ENCODE assay signal across 9 cellular contexts in genomic region chr12:56271031-56271430, GRCh38. TPM values are rescaled to one million over a fixed set of nuclear protein-coding genes. Genes with fewer than 3 reads are reported as not detected.
DNase-seq lines count a peak whose midpoint lies in the region; ATAC-seq, FAIRE-seq and TF ChIP-seq lines count a peak whose summit lies in the region.
"Had no signal": no experiment of that assay in that cellular context is flagged by ENCODE, and none has a peak within 500 bp of the region (broad histone marks: within the 10 kb centered on the region; RNA-seq: fewer than 3 reads in every experiment).

No MANE protein-coding gene starts in this region.

- H3K36me3 Mint-ChIP-seq in activated T-helper 1 cell treated with anti-CD3 and anti-CD28 coated beads, Interleukin-12 subunit alpha, Interleukin-12 subunit beta, Interleukin-2, Interleukin-4 antibody, amounts not matched to agents 30 ng/mL and 10 ng/mL and 1 ng/mL, durations not matched to agents 14 hours and 24 hours and 36 hours (ENCODE audit: low read depth) = peaks cover 40% of the 10 kb centered on the region

- no peak overlapping the region for H2BK5ac ChIP-seq in mesendoderm (ENCODE audit: low read length)

- H3K27ac ChIP-seq in GM12878 (ENCODE audit: control insufficient read depth, insufficient read depth) = no peak overlapping the region
- no peak overlapping the region for H3K27ac ChIP-seq in mesendoderm (ENCODE audit: low read depth, low read length)

- H2AFZ ChIP-seq in GM12878 (ENCODE audit: control insufficient read depth, low read depth, low read length) = no peak overlapping the region

- H3K4me1 ChIP-seq in GM12878 (ENCODE audit: control insufficient read depth, insufficient read depth, low read length) (peaks cover 4% of the 10 kb centered on the region), mesendoderm (ENCODE audit: control insufficient read depth, low read depth, low read length) (no peaks in the 10 kb centered on the region)

- H3K27ac Mint-ChIP-seq in activated T-helper 1 cell treated with anti-CD3 and anti-CD28 coated beads, Interleukin-12 subunit alpha, Interleukin-12 subunit beta, Interleukin-2, Interleukin-4 antibody, amounts not matched to agents 30 ng/mL and 10 ng/mL and 1 ng/mL, durations not matched to agents 14 hours and 24 hours and 36 hours = no peak overlapping the region

- H3K27me3 ChIP-seq in GM12878 (replicated peaks in 1 of 2; ENCODE audit: control insufficient read depth in 2 of 2, insufficient read depth in 2 of 2, low read length in 1 of 2) (no peaks in the 10 kb centered on the region), mesendoderm (ENCODE audit: insufficient read depth, low read length, poor library complexity) (no peaks in the 10 kb centered on the region)

- no peak overlapping the region for H3K56ac ChIP-seq in mesendoderm (ENCODE audit: low read length)

- TF ChIP-seq CTCF in GM12878 (IDR thresholded peaks at IDR 0.05 in 2 of 3, conservative IDR thresholded peaks at IDR 0.05 in 1 of 3; ENCODE audit: control insufficient read depth in 2 of 3, extremely low read depth in 1 of 3, insufficient read depth in 1 of 3, low read depth in 3 of 3, low read length in 3 of 3) = peak; percentile 43 to 62 (median 51); a peak in 5 of 6 replicates

- no peak for TF ChIP-seq RAD21 in GM12878 (IDR thresholded peaks at IDR 0.05; ENCODE audit: insufficient read depth, low read depth, low read length)

- no peaks in the 10 kb centered on the region for H3K79me1 ChIP-seq in mesendoderm (ENCODE audit: low read length)

- no peaks in the 10 kb centered on the region for H4K20me1 ChIP-seq in GM12878 (ENCODE audit: control insufficient read depth, insufficient read depth)

- H3K9me3 ChIP-seq in GM12878 (replicated peaks; ENCODE audit: control insufficient read depth, insufficient read depth, low read length) = no peaks in the 10 kb centered on the region

- no peak overlapping the region for H3K23ac ChIP-seq in mesendoderm (ENCODE audit: low read length)

- peaks cover 15% of the 10 kb centered on the region for H3K4me1 Mint-ChIP-seq in activated T-helper 1 cell treated with anti-CD3 and anti-CD28 coated beads, Interleukin-12 subunit alpha, Interleukin-12 subunit beta, Interleukin-2, Interleukin-4 antibody, amounts not matched to agents 30 ng/mL and 10 ng/mL and 1 ng/mL, durations not matched to agents 14 hours and 24 hours and 36 hours (ENCODE audit: low read depth)

- peak; percentile 26 for ATAC-seq in GM12878

- no peaks in the 10 kb centered on the region for H3K27me3 Mint-ChIP-seq in activated T-helper 1 cell treated with anti-CD3 and anti-CD28 coated beads, Interleukin-12 subunit alpha, Interleukin-12 subunit beta, Interleukin-2, Interleukin-4 antibody, amounts not matched to agents 30 ng/mL and 10 ng/mL and 1 ng/mL, durations not matched to agents 14 hours and 24 hours and 36 hours (ENCODE audit: insufficient read depth)

- H3K36me3 ChIP-seq in GM12878 (ENCODE audit: control insufficient read depth in 2 of 2, insufficient read depth in 2 of 2, low read length in 1 of 2) (peaks cover 14% of the 10 kb centered on the region in 2 experiments; a peak in 3 of 4 replicates), mesendoderm (ENCODE audit: control insufficient read depth, insufficient read depth, low read length) (peaks cover 10% of the 10 kb centered on the region)

- H2BK15ac ChIP-seq in mesendoderm (replicated peaks; ENCODE audit: low read depth) = no peak overlapping the region

- no peak overlapping the region for H3K18ac ChIP-seq in mesendoderm (ENCODE audit: low read length)

- no peak overlapping the region for H2BK120ac ChIP-seq in mesendoderm (ENCODE audit: low read depth, low read length)

- TF ChIP-seq POLR2A in GM12878 (IDR thresholded peaks at IDR 0.05; ENCODE audit: low read depth, low read length) = no peak

- TF ChIP-seq EP300 in GM12878 (IDR thresholded peaks at IDR 0.05; ENCODE audit: borderline replicate concordance in 1 of 2, control insufficient read depth in 1 of 2, low read depth in 2 of 2, low read length in 2 of 2) = no peak

- no peaks in the 10 kb centered on the region for H3K9me3 Mint-ChIP-seq in activated T-helper 1 cell treated with anti-CD3 and anti-CD28 coated beads, Interleukin-12 subunit alpha, Interleukin-12 subunit beta, Interleukin-2, Interleukin-4 antibody, amounts not matched to agents 30 ng/mL and 10 ng/mL and 1 ng/mL, durations not matched to agents 14 hours and 24 hours and 36 hours

- H4K5ac ChIP-seq in mesendoderm (ENCODE audit: low read length) = no peak overlapping the region

- no peak overlapping the region for H4K8ac ChIP-seq in mesendoderm (ENCODE audit: low read depth, low read length)

- no peak for FAIRE-seq in GM12878 (lab: Jason Lieb, UNC)

- 7% methylated on average over 1 of the region's 1 CpG for WGBS in GM12878 (ENCODE audit: insufficient coverage, insufficient replicate concordance, low lambda C conversion rate, missing lambda C conversion rate)
- WGBS in mesendoderm (ENCODE audit: extremely low coverage, insufficient coverage, low lambda C conversion rate) = no CpG with 5 or more reads among the region's 1 CpG

- RAD21 ChIA-PET in GM12878 (lab: Charles Lee; ENCODE audit: unreplicated experiment) = interaction anchor here (1.6 kb wide), 1 partner anchor 193 kb away, joined by 5 read pairs; no protein-coding TSS in a partner anchor

- H3K79me2 ChIP-seq in GM12878 (ENCODE audit: control insufficient read depth, insufficient read depth, low read length) (no peaks in the 10 kb centered on the region), mesendoderm (ENCODE audit: control insufficient read depth, insufficient read depth, low read length) (no peaks in the 10 kb centered on the region)

- in situ Hi-C loops in GM12878 (cut with MboI) = no loop called here

- SMC1A ChIA-PET in GM12878 (lab: Charles Lee; ENCODE audit: uncharacterized antibody, unreplicated experiment) = interaction anchor here (1.0 to 1.2 kb wide), 2 partner anchors 16 to 67 kb away, joined by 3 to 4 read pairs; no protein-coding TSS in a partner anchor

- H3K4me2 ChIP-seq in GM12878 (ENCODE audit: control insufficient read depth, insufficient read depth) = no peak overlapping the region
- no peak overlapping the region for H3K4me2 ChIP-seq in mesendoderm (ENCODE audit: low read length)

- no peak overlapping the region for H2AK5ac ChIP-seq in mesendoderm (ENCODE audit: low read length)

- POLR2A ChIA-PET in GM12878 (lab: Charles Lee) = no interaction called here

- H3K9ac ChIP-seq in GM12878 (ENCODE audit: control insufficient read depth, insufficient read depth, low read length) (no peak overlapping the region), mesendoderm (ENCODE audit: low read length) (no peak overlapping the region)

- no peak overlapping the region for H3K4me3 Mint-ChIP-seq in activated T-helper 1 cell treated with anti-CD3 and anti-CD28 coated beads, Interleukin-12 subunit alpha, Interleukin-12 subunit beta, Interleukin-2, Interleukin-4 antibody, amounts not matched to agents 30 ng/mL and 10 ng/mL and 1 ng/mL, durations not matched to agents 14 hours and 24 hours and 36 hours

- CTCF ChIA-PET in GM12878 (lab: Yijun Ruan, JAX) = interaction anchor here (0.6 to 1.2 kb wide), 4 partner anchors 40 to 193 kb away, joined by 3 to 5 read pairs (median 4); no protein-coding TSS in a partner anchor

- peak; percentile 67 for DNase-seq in DMS114 treated with DMSO at 0.1 percent for 48 hours (lab: John Stamatoyannopoulos, UW; ENCODE audit: unreplicated experiment)
- peak; percentile 52 for DNase-seq in HuH-7 (ENCODE audit: low spot score)
- DNase-seq in GM12878 (ENCODE audit: low read depth, low spot score) = no peak
- peak; percentile 64 for DNase-seq in mesendoderm
- DNase-seq in KG1 (lab: John Stamatoyannopoulos, UW) = no peak
- no peak for DNase-seq in activated T-helper 1 cell treated with anti-CD3 and anti-CD28 coated beads, Interleukin-12 subunit alpha, Interleukin-12 subunit beta, Interleukin-2, Interleukin-4 antibody, amounts not matched to agents 30 ng/mL and 10 ng/mL and 1 ng/mL, durations not matched to agents 14 hours and 24 hours and 36 hours (ENCODE audit: low spot score)
- no peak for DNase-seq in NCI-H1436 (lab: John Stamatoyannopoulos, UW)
- DNase-seq in effector CD4-positive, alpha-beta T cell = no peak
- DNase-seq: stimulated activated CD4-positive, alpha-beta T cell treated with anti-CD3 and anti-CD28 coated beads, Interleukin-15, amount 100 ng/mL, for 24 hours had no signal

- no TSS peak for BruUV-seq in GM12878 (replicated peaks; lab: Mats Ljungman, UMichigan)

- H3K4me3 ChIP-seq in GM12878 = no peak overlapping the region
- no peak overlapping the region for H3K4me3 ChIP-seq in mesendoderm (ENCODE audit: low read length)

- intact Hi-C loops in GM12878 (cut with micrococcal nuclease; ENCODE audit: unreplicated experiment) = no loop called here
- intact Hi-C loops in activated T-helper 1 cell treated with anti-CD3 and anti-CD28 coated beads, Interleukin-12 subunit alpha, Interleukin-12 subunit beta, Interleukin-2, Interleukin-4 antibody, amounts not matched to agents 30 ng/mL and 10 ng/mL and 1 ng/mL, durations not matched to agents 14 hours and 24 hours and 36 hours (cut with micrococcal nuclease) = no loop called here

- H3K4ac ChIP-seq in mesendoderm (ENCODE audit: low read depth, low read length) = no peak overlapping the region

RNA-seq across cellular contexts. Expression of gene COQ10A, which starts 4.3 kb away (rescaled TPM):
- total RNA-seq in GM12878 (2013; cell fraction: nucleolus; rRNA removed) = 16.6 and 20.4 TPM in 2 replicates
- total RNA-seq in GM12878 (2014; rRNA removed) (7.6 and 7.9 TPM in 2 replicates), GM12878 (2014; rRNA removed; fragmentation: Illumina TruSeq; extraction: Trizol) (4.4 and 5.7 TPM in 2 replicates), GM12878 (2021) (6.1 and 7.8 TPM in 2 replicates)
- polyA plus RNA-seq in GM12878 (2011; ENCODE audit: low read depth) = 4.2 TPM
- polyA plus RNA-seq in GM12878 (2011; rRNA removed) (19.5 and 20.9 TPM in 2 replicates), GM12878 (2014; fragmentation: Illumina TruSeq; extraction: Trizol) (8.8 and 9.5 TPM in 2 replicates), GM12878 (2014; fragmentation: Nextera tagmentation; extraction: Ambion mirVana) (1 to 10 TPM; 3.3 to 4.5 TPM), GM12878 (2014; rRNA removed) (10.2 and 11.7 TPM in 2 replicates), GM12878 (2016; fragmentation: Nextera tagmentation; extraction: Ambion mirVana) (1 to 10 TPM; 4.4 to 6.0 TPM)
- 18.8 and 20.9 TPM in 2 replicates for polyA plus RNA-seq in GM12878 (2011; cell fraction: cytosol; rRNA removed)
- polyA plus RNA-seq in GM12878 (2011; cell fraction: nucleus; rRNA removed) = 24.5 and 28.2 TPM in 2 replicates
- 5.8 and 6.7 TPM in 2 replicates for polyA plus RNA-seq in GM12878 (2012)
- polyA minus RNA-seq in GM12878 (2011; rRNA and poly(A)+ RNA removed) = 12.9 and 14.1 TPM in 2 replicates
- polyA minus RNA-seq in GM12878 (2011; cell fraction: cytosol; rRNA and poly(A)+ RNA removed) = 4.0 and 5.6 TPM in 2 replicates
- polyA minus RNA-seq in GM12878 (2011; cell fraction: nucleus; rRNA and poly(A)+ RNA removed) = 8.8 and 11.9 TPM in 2 replicates
- 10.5 TPM for polyA plus RNA-seq in mesendoderm (2013, experiment 1 of 2)
- polyA plus RNA-seq in mesendoderm (2013, experiment 2 of 2) = 11.0 TPM
- total RNA-seq in activated T-helper 1 cell treated with anti-CD3 and anti-CD28 coated beads, Interleukin-12 subunit alpha, Interleukin-12 subunit beta, Interleukin-2, Interleukin-4 antibody, amounts not matched to agents 30 ng/mL and 10 ng/mL and 1 ng/mL, durations not matched to agents 14 hours and 24 hours and 36 hours = 17.8 and 18.0 TPM in 2 replicates

RNA-seq across cellular contexts. Expression of gene ANKRD52, which starts 12.8 kb away (rescaled TPM):
- 24.3 and 27.1 TPM in 2 replicates for total RNA-seq in GM12878 (2013; cell fraction: nucleolus; rRNA removed)
- 7.9 and 8.1 TPM in 2 replicates for total RNA-seq in GM12878 (2014; rRNA removed)
- 6.3 and 7.5 TPM in 2 replicates for total RNA-seq in GM12878 (2014; rRNA removed; fragmentation: Illumina TruSeq; extraction: Trizol)
- 49.7 and 52.3 TPM in 2 replicates for total RNA-seq in GM12878 (2021)
- 6.4 TPM for polyA plus RNA-seq in GM12878 (2011; ENCODE audit: low read depth)
- 4.7 and 11.7 TPM in 2 replicates for polyA plus RNA-seq in GM12878 (2011; rRNA removed)
- 14.7 and 16.1 TPM in 2 replicates for polyA plus RNA-seq in GM12878 (2011; cell fraction: cytosol; rRNA removed)
- polyA plus RNA-seq in GM12878 (2011; cell fraction: nucleus; rRNA removed) = 29.4 and 42.3 TPM in 2 replicates
- polyA plus RNA-seq in GM12878 (2012) = 11.3 and 15.0 TPM in 2 replicates
- polyA plus RNA-seq in GM12878 (2014; fragmentation: Illumina TruSeq; extraction: Trizol) = 17.7 and 24.0 TPM in 2 replicates
- polyA plus RNA-seq in GM12878 (2014; fragmentation: Nextera tagmentation; extraction: Ambion mirVana) = 1 to 10 TPM in 1 of 2 experiments, under 1 TPM in 1; 0.90 to 1.2 TPM
- polyA plus RNA-seq in GM12878 (2014; rRNA removed) = 20.6 and 23.9 TPM in 2 replicates
- polyA plus RNA-seq in GM12878 (2016; fragmentation: Nextera tagmentation; extraction: Ambion mirVana) = 10 to 100 TPM; 50.6 to 55.3 TPM
- polyA minus RNA-seq in GM12878 (2011; rRNA and poly(A)+ RNA removed) = 21.0 TPM in 2 replicates
- polyA minus RNA-seq in GM12878 (2011; cell fraction: cytosol; rRNA and poly(A)+ RNA removed) = 13.9 and 14.7 TPM in 2 replicates
- 8.8 and 13.4 TPM in 2 replicates for polyA minus RNA-seq in GM12878 (2011; cell fraction: nucleus; rRNA and poly(A)+ RNA removed)
- 12.7 TPM for polyA plus RNA-seq in mesendoderm (2013, experiment 1 of 2)
- polyA plus RNA-seq in mesendoderm (2013, experiment 2 of 2) = 11.5 TPM
- total RNA-seq in activated T-helper 1 cell treated with anti-CD3 and anti-CD28 coated beads, Interleukin-12 subunit alpha, Interleukin-12 subunit beta, Interleukin-2, Interleukin-4 antibody, amounts not matched to agents 30 ng/mL and 10 ng/mL and 1 ng/mL, durations not matched to agents 14 hours and 24 hours and 36 hours = 71.0 and 83.9 TPM in 2 replicates

RNA-seq across cellular contexts. Expression of gene CS, which starts 29.1 kb away (rescaled TPM):
- 118 and 131 TPM in 2 replicates for total RNA-seq in GM12878 (2013; cell fraction: nucleolus; rRNA removed)
- 105 and 109 TPM in 2 replicates for total RNA-seq in GM12878 (2014; rRNA removed)
- 111 and 119 TPM in 2 replicates for total RNA-seq in GM12878 (2014; rRNA removed; fragmentation: Illumina TruSeq; extraction: Trizol)
- 276 and 302 TPM in 2 replicates for total RNA-seq in GM12878 (2021)
- 93.7 TPM for polyA plus RNA-seq in GM12878 (2011; ENCODE audit: low read depth)
- polyA plus RNA-seq in GM12878 (2011; rRNA removed) = 71.2 and 159 TPM in 2 replicates
- 117 and 179 TPM in 2 replicates for polyA plus RNA-seq in GM12878 (2011; cell fraction: cytosol; rRNA removed)
- 139 and 160 TPM in 2 replicates for polyA plus RNA-seq in GM12878 (2011; cell fraction: nucleus; rRNA removed)
- polyA plus RNA-seq in GM12878 (2012) = 94.4 and 99.4 TPM in 2 replicates
- 237 and 305 TPM in 2 replicates for polyA plus RNA-seq in GM12878 (2014; fragmentation: Illumina TruSeq; extraction: Trizol)
- polyA plus RNA-seq in GM12878 (2014; fragmentation: Nextera tagmentation; extraction: Ambion mirVana) = 100 to 1,000 TPM in 1 of 2 experiments, 10 to 100 TPM in 1; 64.9 to 104 TPM
- polyA plus RNA-seq in GM12878 (2014; rRNA removed) = 115 and 140 TPM in 2 replicates
- 100 to 1,000 TPM; 182 to 196 TPM for polyA plus RNA-seq in GM12878 (2016; fragmentation: Nextera tagmentation; extraction: Ambion mirVana)
- 95.4 and 137 TPM in 2 replicates for polyA minus RNA-seq in GM12878 (2011; rRNA and poly(A)+ RNA removed)
- 96.9 and 155 TPM in 2 replicates for polyA minus RNA-seq in GM12878 (2011; cell fraction: cytosol; rRNA and poly(A)+ RNA removed)
- 51.6 and 56.0 TPM in 2 replicates for polyA minus RNA-seq in GM12878 (2011; cell fraction: nucleus; rRNA and poly(A)+ RNA removed)
- polyA plus RNA-seq in mesendoderm (2013, experiment 1 of 2) = 136 TPM
- 134 TPM for polyA plus RNA-seq in mesendoderm (2013, experiment 2 of 2)
- 269 and 280 TPM in 2 replicates for total RNA-seq in activated T-helper 1 cell treated with anti-CD3 and anti-CD28 coated beads, Interleukin-12 subunit alpha, Interleukin-12 subunit beta, Interleukin-2, Interleukin-4 antibody, amounts not matched to agents 30 ng/mL and 10 ng/mL and 1 ng/mL, durations not matched to agents 14 hours and 24 hours and 36 hours

RNA-seq across cellular contexts. Expression of gene SLC39A5, which starts 41.2 kb away (rescaled TPM):
- 2.6 TPM in 1 of 2 replicates, not detected in the other for total RNA-seq in GM12878 (2013; cell fraction: nucleolus; rRNA removed)
- total RNA-seq in GM12878 (2014; rRNA removed) = not detected in 2 replicates
- total RNA-seq in GM12878 (2014; rRNA removed; fragmentation: Illumina TruSeq; extraction: Trizol) = not detected in 2 replicates
- total RNA-seq in GM12878 (2021) = 0.29 and 0.56 TPM in 2 replicates
- 0.28 TPM for polyA plus RNA-seq in GM12878 (2011; ENCODE audit: low read depth)
- polyA plus RNA-seq in GM12878 (2011; rRNA removed) = 0.15 TPM in 1 of 2 replicates, not detected in the other
- polyA plus RNA-seq in GM12878 (2011; cell fraction: cytosol; rRNA removed) = 0.07 and 0.20 TPM in 2 replicates
- polyA plus RNA-seq in GM12878 (2011; cell fraction: nucleus; rRNA removed) = 1.1 and 1.2 TPM in 2 replicates
- not detected in 2 replicates for polyA plus RNA-seq in GM12878 (2012)
- polyA plus RNA-seq in GM12878 (2014; fragmentation: Illumina TruSeq; extraction: Trizol) = 0.15 TPM in 1 of 2 replicates, not detected in the other
- polyA plus RNA-seq in GM12878 (2014; fragmentation: Nextera tagmentation; extraction: Ambion mirVana) = not detected
- 0.13 TPM in 1 of 2 replicates, not detected in the other for polyA plus RNA-seq in GM12878 (2014; rRNA removed)
- not detected for polyA plus RNA-seq in GM12878 (2016; fragmentation: Nextera tagmentation; extraction: Ambion mirVana)
- polyA minus RNA-seq in GM12878 (2011; rRNA and poly(A)+ RNA removed) = not detected in 2 replicates
- polyA minus RNA-seq in GM12878 (2011; cell fraction: cytosol; rRNA and poly(A)+ RNA removed) = not detected in 2 replicates
- not detected in 2 replicates for polyA minus RNA-seq in GM12878 (2011; cell fraction: nucleus; rRNA and poly(A)+ RNA removed)
- 0.07 TPM for polyA plus RNA-seq in mesendoderm (2013, experiment 1 of 2)
- 0.11 TPM for polyA plus RNA-seq in mesendoderm (2013, experiment 2 of 2)
- total RNA-seq in activated T-helper 1 cell treated with anti-CD3 and anti-CD28 coated beads, Interleukin-12 subunit alpha, Interleukin-12 subunit beta, Interleukin-2, Interleukin-4 antibody, amounts not matched to agents 30 ng/mL and 10 ng/mL and 1 ng/mL, durations not matched to agents 14 hours and 24 hours and 36 hours = 0.54 and 1.4 TPM in 2 replicates

RNA-seq across cellular contexts. Expression of gene CNPY2, which starts 44.8 kb away (rescaled TPM):
- 80.3 and 84.0 TPM in 2 replicates for total RNA-seq in GM12878 (2013; cell fraction: nucleolus; rRNA removed)
- total RNA-seq in GM12878 (2014; rRNA removed) (68.2 and 70.2 TPM in 2 replicates), GM12878 (2014; rRNA removed; fragmentation: Illumina TruSeq; extraction: Trizol) (63.9 and 73.6 TPM in 2 replicates), GM12878 (2021) (75.0 and 93.7 TPM in 2 replicates)
- 70.9 TPM for polyA plus RNA-seq in GM12878 (2011; ENCODE audit: low read depth)
- polyA plus RNA-seq in GM12878 (2011; rRNA removed) (125 and 131 TPM in 2 replicates), GM12878 (2014; fragmentation: Illumina TruSeq; extraction: Trizol) (77.7 and 81.8 TPM in 2 replicates), GM12878 (2014; fragmentation: Nextera tagmentation; extraction: Ambion mirVana) (10 to 100 TPM; 25.0 to 50.3 TPM), GM12878 (2014; rRNA removed) (91.8 and 101 TPM in 2 replicates), GM12878 (2016; fragmentation: Nextera tagmentation; extraction: Ambion mirVana) (100 to 1,000 TPM; 264 to 276 TPM)
- 102 and 103 TPM in 2 replicates for polyA plus RNA-seq in GM12878 (2011; cell fraction: cytosol; rRNA removed)
- polyA plus RNA-seq in GM12878 (2011; cell fraction: nucleus; rRNA removed) = 60.1 and 60.3 TPM in 2 replicates
- polyA plus RNA-seq in GM12878 (2012) = 69.2 and 98.1 TPM in 2 replicates
- polyA minus RNA-seq in GM12878 (2011; rRNA and poly(A)+ RNA removed) = 59.5 and 97.1 TPM in 2 replicates
- polyA minus RNA-seq in GM12878 (2011; cell fraction: cytosol; rRNA and poly(A)+ RNA removed) = 16.9 and 22.7 TPM in 2 replicates
- 19.9 and 26.8 TPM in 2 replicates for polyA minus RNA-seq in GM12878 (2011; cell fraction: nucleus; rRNA and poly(A)+ RNA removed)
- polyA plus RNA-seq in mesendoderm (2013, experiment 1 of 2) = 229 TPM
- 231 TPM for polyA plus RNA-seq in mesendoderm (2013, experiment 2 of 2)
- total RNA-seq in activated T-helper 1 cell treated with anti-CD3 and anti-CD28 coated beads, Interleukin-12 subunit alpha, Interleukin-12 subunit beta, Interleukin-2, Interleukin-4 antibody, amounts not matched to agents 30 ng/mL and 10 ng/mL and 1 ng/mL, durations not matched to agents 14 hours and 24 hours and 36 hours = 170 and 172 TPM in 2 replicates

Comparison
In these comparisons a context has a peak if more than half of its experiments do, and no peak if none do; other contexts are left out.
1. DNase-seq: peak in DMS114 treated with DMSO at 0.1 percent for 48 hours (single experiment), HuH-7 (single experiment) and mesendoderm (single experiment); none in GM12878 (single experiment), KG1 (single experiment), activated T-helper 1 cell treated with anti-CD3 and anti-CD28 coated beads, Interleukin-12 subunit alpha, Interleukin-12 subunit beta, Interleukin-2, Interleukin-4 antibody, amounts not matched to agents 30 ng/mL and 10 ng/mL and 1 ng/mL, durations not matched to agents 14 hours and 24 hours and 36 hours (single experiment), NCI-H1436 (single experiment) and effector CD4-positive, alpha-beta T cell (single experiment).